ENCODE assay signal across 12 cellular contexts in the genomic region with DNA sequence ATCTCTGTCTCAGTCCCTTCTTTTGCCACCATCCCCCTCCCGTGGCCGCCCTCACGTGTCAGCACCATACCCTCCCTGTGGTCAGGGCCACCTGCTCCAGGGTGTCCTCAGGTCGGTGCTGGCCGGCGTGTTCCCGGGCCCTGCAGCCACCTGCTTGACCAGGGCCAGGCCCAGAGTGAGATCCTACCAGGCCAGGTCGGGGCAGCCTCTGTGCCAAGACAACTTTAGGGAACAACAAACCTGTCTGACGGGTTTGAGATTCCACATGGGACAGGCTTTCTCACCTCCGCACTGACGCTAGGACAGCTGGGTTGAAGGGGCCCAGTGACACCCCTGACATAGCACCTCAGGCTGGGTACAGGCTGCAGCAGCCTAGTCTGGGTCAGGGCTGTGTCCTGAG. TPM values are rescaled to one million over a fixed set of nuclear protein-coding genes. Genes with fewer than 3 reads are reported as not detected.
DNase-seq lines count a peak whose midpoint lies in the region; ATAC-seq and TF ChIP-seq lines count a peak whose summit lies in the region.
"Had no signal": no experiment of that assay in that cellular context is flagged by ENCODE, and none has a peak within 500 bp of the region (broad histone marks: within the 10 kb centered on the region; RNA-seq: fewer than 3 reads in every experiment).

No MANE protein-coding gene starts in this region.

- no peaks in the 10 kb centered on the region for H3K79me2 ChIP-seq in PC-9 (ENCODE audit: low read depth)

- intact Hi-C loops in PC-9 (cut with micrococcal nuclease; ENCODE audit: unreplicated experiment) = loop anchor here (5.0 kb wide), 2 partner anchors 66 to 79 kb away; a partner anchor contains a TSS

- H3K27ac Mint-ChIP-seq in osteocyte (ENCODE audit: unreplicated experiment) = peak overlapping the region; percentile 78
- H3K27ac Mint-ChIP-seq: effector memory CD8-positive, alpha-beta T cell had no signal

- no peak overlapping the region for H3K4me3 Mint-ChIP-seq in osteocyte (ENCODE audit: unreplicated experiment)
- H3K4me3 Mint-ChIP-seq: effector memory CD8-positive, alpha-beta T cell had no signal

- peaks cover 70% of the 10 kb centered on the region for H3K4me1 ChIP-seq in PC-9 (replicated peaks; ENCODE audit: insufficient read depth)
- peaks cover 32% of the 10 kb centered on the region for H3K4me1 ChIP-seq in foreskin keratinocyte
- H3K4me1 ChIP-seq in right atrium auricular region = peaks cover 0 to 8% of the 10 kb centered on the region in 2 donors

- ATAC-seq in foreskin keratinocyte = peak; percentile 21
- no peak for ATAC-seq in HG03135 (IDR thresholded peaks at IDR 0.05; ENCODE audit: unreplicated experiment)
- ATAC-seq: effector memory CD8-positive, alpha-beta T cell had no signal

- H3K9me3 ChIP-seq in PC-9 (ENCODE audit: insufficient read depth, low read depth) (no peaks in the 10 kb centered on the region), right atrium auricular region (no peaks in the 10 kb centered on the region)

- no peak overlapping the region for H2AFZ ChIP-seq in PC-9

- H3F3A ChIP-seq in PC-9 (ENCODE audit: insufficient read depth, low read depth) = peaks cover 65% of the 10 kb centered on the region

- H3K4me2 ChIP-seq in PC-9 = peak overlapping the region; percentile 84

- DNase-seq in COLO668 (lab: John Stamatoyannopoulos, UW; ENCODE audit: unreplicated experiment) = peak; percentile 44
- peak; percentile 84 to 87 for DNase-seq in PC-9
- peak in 1 of 2 donors; percentile 71 for DNase-seq in foreskin keratinocyte
- no peak for DNase-seq in osteocyte (ENCODE audit: extremely low spot score, unreplicated experiment)
- no peak for DNase-seq in activated CD4-positive, CD25-positive, alpha-beta regulatory T cell (lab: John Stamatoyannopoulos, UW)
- no peak for DNase-seq in NCI-H2081 treated with DMSO at 0.1 percent for 48 hours (lab: John Stamatoyannopoulos, UW)
- DNase-seq in right atrium auricular region (ENCODE audit: low spot score) = no peak
- DNase-seq: effector memory CD8-positive, alpha-beta T cell; NCI-H446 treated with DMSO at 0.1 percent for 48 hours; stimulated activated CD4-positive, alpha-beta T cell treated with anti-CD3 and anti-CD28 coated beads, Interleukin-12 subunit alpha, Interleukin-12 subunit beta, amount 100 ng/mL, for 4 hours; stimulated activated CD8-positive, alpha-beta memory T cell treated with anti-CD3 and anti-CD28 coated beads, Interleukin-4, amount 100 ng/mL, for 48 hours had no signal

- no peaks in the 10 kb centered on the region for H3K27me3 ChIP-seq in PC-9 (ENCODE audit: insufficient read depth, low read depth)
- no peaks in the 10 kb centered on the region for H3K27me3 ChIP-seq in foreskin keratinocyte
- no peaks in the 10 kb centered on the region for H3K27me3 ChIP-seq in right atrium auricular region

- no peaks in the 10 kb centered on the region for H4K20me1 ChIP-seq in PC-9 (ENCODE audit: insufficient read depth)

- no peaks in the 10 kb centered on the region for H3K9me3 Mint-ChIP-seq in osteocyte (ENCODE audit: unreplicated experiment)
- H3K9me3 Mint-ChIP-seq: effector memory CD8-positive, alpha-beta T cell had no signal

- no peaks in the 10 kb centered on the region for H3K27me3 Mint-ChIP-seq in osteocyte (ENCODE audit: unreplicated experiment)

- peak overlapping the region; percentile 41; the same call in 1 of the 2 replicates for H3K4me3 ChIP-seq in PC-9
- H3K4me3 ChIP-seq in right atrium auricular region = no peak overlapping the region

- TF ChIP-seq CTCF in PC-9 (conservative IDR thresholded peaks at IDR 0.05) (no peak), foreskin keratinocyte (conservative IDR thresholded peaks at IDR 0.05) (no peak), osteocyte (IDR thresholded peaks at IDR 0.05) (no peak), right atrium auricular region (IDR thresholded peaks at IDR 0.05) (no peak)

- no TSS peak for BruUV-seq in PC-9 (replicated peaks; lab: Mats Ljungman, UMichigan)

- H3K27ac ChIP-seq in PC-9 (peak overlapping the region; percentile 95), foreskin keratinocyte (peak overlapping the region; percentile 65), right atrium auricular region (no peak overlapping the region)

- H3K9me2 ChIP-seq in PC-9 (ENCODE audit: insufficient read depth) = no peaks in the 10 kb centered on the region

- POLR2A ChIA-PET in PC-9 (lab: Charles Lee; ENCODE audit: unreplicated experiment) = no interaction called here

- H3K36me3 ChIP-seq in PC-9 (ENCODE audit: low read depth) (no peaks in the 10 kb centered on the region), right atrium auricular region (no peaks in the 10 kb centered on the region)

- H3K36me3 Mint-ChIP-seq in osteocyte (ENCODE audit: unreplicated experiment) = no peaks in the 10 kb centered on the region

- H3K4me1 Mint-ChIP-seq in osteocyte (ENCODE audit: unreplicated experiment) = peaks cover 54% of the 10 kb centered on the region

- CTCF ChIA-PET in PC-9 (lab: Charles Lee) = no interaction called here

RNA-seq across cellular contexts. Expression of a gene that starts 7.5 kb away (rescaled TPM):
- total RNA-seq in PC-9 (2021) (75.6 and 82.4 TPM in 2 replicates), foreskin keratinocyte (31.9 and 32.2 TPM in 2 replicates), osteocyte (57.1 and 61.6 TPM in 2 replicates), right atrium auricular region (10 to 100 TPM; 14.7 to 17.7 TPM)
- polyA plus RNA-seq in foreskin keratinocyte = 18.2 and 18.3 TPM in 2 replicates

RNA-seq across cellular contexts. Expression of a gene that starts 24.0 kb away (rescaled TPM):
- total RNA-seq in PC-9 (2021) (53.0 and 59.5 TPM in 2 replicates), foreskin keratinocyte (64.9 and 66.1 TPM in 2 replicates), osteocyte (60.8 and 61.3 TPM in 2 replicates), right atrium auricular region (10 to 100 TPM; 62.0 to 64.7 TPM)
- polyA plus RNA-seq in foreskin keratinocyte = 46.9 and 47.1 TPM in 2 replicates

RNA-seq across cellular contexts. Expression of a gene that starts 56.2 kb away (rescaled TPM):
- total RNA-seq in PC-9 (2021) (1.8 and 1.9 TPM in 2 replicates), foreskin keratinocyte (3.0 and 3.1 TPM in 2 replicates), osteocyte (6.9 and 7.0 TPM in 2 replicates), right atrium auricular region (1 to 10 TPM; 2.4 to 2.6 TPM)
- polyA plus RNA-seq in foreskin keratinocyte = 2.4 TPM in 2 replicates

RNA-seq across cellular contexts. Expression of a gene that starts 59.9 kb away (rescaled TPM):
- total RNA-seq in PC-9 (2021) (157 and 214 TPM in 2 replicates), foreskin keratinocyte (133 and 135 TPM in 2 replicates), osteocyte (167 and 172 TPM in 2 replicates), right atrium auricular region (100 to 1,000 TPM; 193 to 269 TPM)
- polyA plus RNA-seq in foreskin keratinocyte = 244 and 259 TPM in 2 replicates

Comparison
In these comparisons a context has a peak if more than half of its experiments do, and no peak if none do; other contexts are left out.
1. DNase-seq: peak in COLO668 (single experiment) and PC-9 (2 of 2); none in osteocyte (single experiment), activated CD4-positive, CD25-positive, alpha-beta regulatory T cell (0 of 4), NCI-H2081 treated with DMSO at 0.1 percent for 48 hours (single experiment) and right atrium auricular region (single experiment).
2. H3K27ac ChIP-seq: peak in PC-9 (single experiment) and foreskin keratinocyte (single experiment); none in right atrium auricular region (0 of 2).